9 cellular contexts compared by ENCODE assay signal in the genomic region with DNA sequence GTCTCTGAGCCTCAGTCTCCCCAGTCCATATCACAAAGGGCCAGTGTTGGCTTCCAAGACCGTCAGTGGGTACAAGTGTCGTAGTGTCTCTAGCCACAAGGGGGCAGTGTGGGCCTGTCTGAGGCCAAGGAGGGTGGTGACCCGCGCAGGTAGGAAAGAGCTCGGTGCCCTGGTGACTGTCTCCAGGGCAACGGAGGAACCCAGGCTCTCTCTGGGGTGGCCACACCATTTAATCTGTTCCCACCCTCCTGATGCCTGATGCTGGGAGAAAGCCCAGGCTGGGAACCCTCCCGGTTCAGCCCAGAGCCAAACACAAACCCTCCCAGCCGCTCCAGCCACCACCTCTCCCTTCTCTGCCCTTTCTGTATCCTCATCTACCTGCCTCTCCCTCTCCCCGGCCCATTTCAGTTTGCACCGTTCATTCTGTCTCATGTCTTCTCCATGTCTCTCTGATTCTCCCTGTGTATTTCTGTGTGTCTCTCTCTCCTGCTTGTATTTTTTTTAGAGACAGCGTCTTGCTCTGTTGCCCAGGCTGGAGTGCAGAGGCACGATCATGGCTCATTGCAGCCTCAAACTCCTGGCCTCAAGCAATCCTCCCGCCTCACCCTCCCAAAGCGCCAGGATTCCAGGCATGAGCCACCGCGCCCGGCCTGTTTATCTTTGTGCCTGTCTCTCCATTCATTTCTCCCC. TPM values are rescaled to one million over a fixed set of nuclear protein-coding genes. Genes with fewer than 3 reads are reported as not detected.
A peak's percentile ranks its signal among the peaks of the same experiment; 100 is the strongest.
DNase-seq lines count a peak whose midpoint lies in the region; ATAC-seq and TF ChIP-seq lines count a peak whose summit lies in the region.
"Had no signal": no experiment of that assay in that cellular context is flagged by ENCODE, and none has a peak within 500 bp of the region (broad histone marks: within the 10 kb centered on the region; RNA-seq: fewer than 3 reads in every experiment).

No MANE protein-coding gene starts in this region.

- POLR2A ChIA-PET in naive thymus-derived CD8-positive, alpha-beta T cell (lab: Charles Lee): interaction anchor here (0.6 to 1.5 kb wide), 7 partner anchors 9 to 308 kb away, joined by 3 to 6 read pairs (median 4); no protein-coding TSS in a partner anchor

- H3K27ac Mint-ChIP-seq in naive thymus-derived CD8-positive, alpha-beta T cell: peak overlapping the region in 2 of 10 donors; percentile 37 to 53
- no peak overlapping the region for H3K27ac Mint-ChIP-seq in stimulated activated naive B cell treated with anti-CD40 and anti-IgM and Interleukin-4, amounts not matched to agents 10 μg/mL and 1 μg/mL and 100 μg/mL, for 72 hours

- peak; percentile 97 to 98 for ATAC-seq in naive thymus-derived CD8-positive, alpha-beta T cell
- ATAC-seq in stimulated activated naive B cell treated with anti-CD40 and anti-IgM and Interleukin-4, amounts not matched to agents 10 μg/mL and 1 μg/mL and 100 μg/mL, for 72 hours (replicated peaks): peak; percentile 89 to 94
- ATAC-seq in GM18511 (IDR thresholded peaks at IDR 0.05; ENCODE audit: unreplicated experiment): no peak

- H3K36me3 Mint-ChIP-seq in naive thymus-derived CD8-positive, alpha-beta T cell: no peaks in the 10 kb centered on the region
- H3K36me3 Mint-ChIP-seq in stimulated activated naive B cell treated with anti-CD40 and anti-IgM and Interleukin-4, amounts not matched to agents 10 μg/mL and 1 μg/mL and 100 μg/mL, for 72 hours: peaks cover 1 to 4% of the 10 kb centered on the region in 2 donors

- H3K4me3 Mint-ChIP-seq in naive thymus-derived CD8-positive, alpha-beta T cell: peak overlapping the region in 3 of 10 donors; percentile 3 to 44 (median 24)
- H3K4me3 Mint-ChIP-seq in stimulated activated naive B cell treated with anti-CD40 and anti-IgM and Interleukin-4, amounts not matched to agents 10 μg/mL and 1 μg/mL and 100 μg/mL, for 72 hours: no peak overlapping the region

- DNase-seq in DMS153 treated with DMSO at 0.1 percent for 48 hours (lab: John Stamatoyannopoulos, UW; ENCODE audit: unreplicated experiment) (peak; percentile 79), HuH-7 (ENCODE audit: low spot score) (peak; percentile 87), OCI-M1 (lab: John Stamatoyannopoulos, UW) (peak; percentile 88), activated T-cell treated with anti-CD3 and anti-CD28 coated beads for 24 hours (ENCODE audit: low read depth) (peak; percentile 78), erythroblast (lab: John Stamatoyannopoulos, UW) (peak; percentile 75 to 89)
- peak; percentile 69 to 90 (median 82) for DNase-seq in naive thymus-derived CD8-positive, alpha-beta T cell
- DNase-seq in stimulated activated naive B cell treated with anti-CD40 and anti-IgM and Interleukin-4, amounts not matched to agents 10 μg/mL and 1 μg/mL and 100 μg/mL, for 72 hours: peak; percentile 61

- peaks cover 9 to 26% (median 20%) of the 10 kb centered on the region in 4 donors for H3K4me1 Mint-ChIP-seq in naive thymus-derived CD8-positive, alpha-beta T cell
- H3K4me1 Mint-ChIP-seq in stimulated activated naive B cell treated with anti-CD40 and anti-IgM and Interleukin-4, amounts not matched to agents 10 μg/mL and 1 μg/mL and 100 μg/mL, for 72 hours: peaks cover 1 to 16% of the 10 kb centered on the region in 2 donors

- peaks cover 27 to 75% (median 46%) of the 10 kb centered on the region in 5 donors for H3K27me3 Mint-ChIP-seq in naive thymus-derived CD8-positive, alpha-beta T cell
- H3K27me3 Mint-ChIP-seq in stimulated activated naive B cell treated with anti-CD40 and anti-IgM and Interleukin-4, amounts not matched to agents 10 μg/mL and 1 μg/mL and 100 μg/mL, for 72 hours: peaks cover 73 to 79% of the 10 kb centered on the region in 2 donors

- no peaks in the 10 kb centered on the region for H3K9me3 Mint-ChIP-seq in naive thymus-derived CD8-positive, alpha-beta T cell
- peaks cover 0 to 2% of the 10 kb centered on the region in 2 donors for H3K9me3 Mint-ChIP-seq in stimulated activated naive B cell treated with anti-CD40 and anti-IgM and Interleukin-4, amounts not matched to agents 10 μg/mL and 1 μg/mL and 100 μg/mL, for 72 hours

- no peak for TF ChIP-seq POLR2A in erythroblast (IDR thresholded peaks at IDR 0.05; ENCODE audit: low read length)

RNA-seq across cellular contexts. Expression of gene MEIS3, which starts 17.5 kb away (rescaled TPM):
- total RNA-seq in naive thymus-derived CD8-positive, alpha-beta T cell: not detected
- not detected for polyA plus RNA-seq in naive thymus-derived CD8-positive, alpha-beta T cell
- total RNA-seq: T-helper 1 cell treated with Interleukin-12 subunit alpha and Interleukin-12 subunit beta and Interleukin-4 antibody, amounts not matched to agents 30 ng/mL and 1 ng/mL, for 36 hours had no signal

RNA-seq across cellular contexts. Expression of gene SLC8A2, which starts 34.8 kb away (rescaled TPM):
- total RNA-seq in naive thymus-derived CD8-positive, alpha-beta T cell: under 1 TPM in 1 of 2 experiments, not detected in 1; 0.42 TPM
- under 1 TPM in 2 of 3 donors, not detected in 1; 0.02 to 0.12 TPM for polyA plus RNA-seq in naive thymus-derived CD8-positive, alpha-beta T cell
- total RNA-seq: T-helper 1 cell treated with Interleukin-12 subunit alpha and Interleukin-12 subunit beta and Interleukin-4 antibody, amounts not matched to agents 30 ng/mL and 1 ng/mL, for 36 hours had no signal

RNA-seq across cellular contexts. Expression of gene KPTN, which starts 47.2 kb away (rescaled TPM):
- 1 to 10 TPM; 5.4 to 7.1 TPM for total RNA-seq in naive thymus-derived CD8-positive, alpha-beta T cell
- 1 to 10 TPM; 5.8 to 8.0 (median 7.6) TPM for polyA plus RNA-seq in naive thymus-derived CD8-positive, alpha-beta T cell
